ENCODE assay signal across 26 cellular contexts in genomic region chr9:137317979-137318511, GRCh38. TPM values are rescaled to one million over a fixed set of nuclear protein-coding genes. Genes with fewer than 3 reads are reported as not detected.
A peak's percentile ranks its signal among the peaks of the same experiment; 100 is the strongest.
DNase-seq lines count a peak whose midpoint lies in the region; ATAC-seq, FAIRE-seq and TF ChIP-seq lines count a peak whose summit lies in the region.
"Had no signal": no experiment of that assay in that cellular context is flagged by ENCODE, and none has a peak within 500 bp of the region (broad histone marks: within the 10 kb centered on the region; RNA-seq: fewer than 3 reads in every experiment).

No MANE protein-coding gene starts in this region.

- peak overlapping the region; percentile 100 for H2AK5ac ChIP-seq in neuronal stem cell (ENCODE audit: low read depth, low read length)

- H2AFZ ChIP-seq in K562 (ENCODE audit: low read depth, low read length), result no peak overlapping the region
- H2AFZ ChIP-seq in neuronal stem cell (ENCODE audit: low read length), result no peak overlapping the region

- H3K27ac ChIP-seq in K562 (ENCODE audit: extremely low read depth, low read depth, low read length) (no peak overlapping the region), neuronal stem cell (replicated peaks; ENCODE audit: low read length) (no peak overlapping the region)
- H3K27ac ChIP-seq: pancreas had no signal

- no peak overlapping the region for H3K4ac ChIP-seq in neuronal stem cell (ENCODE audit: low read length)

- peak overlapping the region; percentile 99 for H2BK5ac ChIP-seq in neuronal stem cell (ENCODE audit: low read length)

- H3K36me3 ChIP-seq in K562 (ENCODE audit: control insufficient read depth, insufficient read depth, low read length), result no peaks in the 10 kb centered on the region
- no peaks in the 10 kb centered on the region for H3K36me3 ChIP-seq in neuronal stem cell (replicated peaks in 1 of 2; ENCODE audit: control insufficient read depth in 2 of 2, insufficient read depth in 2 of 2, low read length in 2 of 2)
- H3K36me3 ChIP-seq: BE2C, pancreas, transverse colon had no signal

- no TSS peak for BruUV-seq in K562 (replicated peaks; lab: Mats Ljungman, UMichigan)

- intact Hi-C loops in left cardiac atrium (cut with DNase I) (no loop called here), Right ventricle myocardium inferior (cut with DNase I) (no loop called here), K562 (cut with micrococcal nuclease) (no loop called here)

- H3K9me3 ChIP-seq in K562 (replicated peaks; ENCODE audit: control insufficient read depth, insufficient read depth, low read depth, low read length), result no peaks in the 10 kb centered on the region
- peaks cover 0 to 6% of the 10 kb centered on the region in 2 donors for H3K9me3 ChIP-seq in neuronal stem cell (replicated peaks in 1 of 2; ENCODE audit: control insufficient read depth in 2 of 2, insufficient read depth in 1 of 2, low read depth in 1 of 2, low read length in 2 of 2)
- H3K9me3 ChIP-seq: BE2C, body of pancreas, pancreas, transverse colon had no signal

- no peak for FAIRE-seq in K562 (lab: Jason Lieb, UNC)
- FAIRE-seq: pancreas had no signal

- H4K91ac ChIP-seq in neuronal stem cell (ENCODE audit: low read depth, low read length, poor library complexity), result peak overlapping the region; percentile 72

- ATAC-seq in left cardiac atrium (no peak), Right ventricle myocardium inferior (no peak), K562 (no peak), HG02678 (IDR thresholded peaks at IDR 0.05; ENCODE audit: unreplicated experiment) (no peak), WTC11 (no peak)
- ATAC-seq: activated CD8-positive, alpha-beta T cell treated with anti-CD3 and anti-CD28 coated beads, Interleukin-2, amount 10 ng/mL, durations not matched to agents 7 days and 5 days; body of pancreas; pancreas; stimulated activated naive CD8-positive, alpha-beta T cell treated with anti-CD3 and anti-CD28 coated beads, Interleukin-15, amount 100 ng/mL, for 72 hours had no signal

- no peak overlapping the region for H3K4me2 ChIP-seq in K562 (ENCODE audit: insufficient read depth, low read length)
- H3K4me2 ChIP-seq in neuronal stem cell (ENCODE audit: insufficient read depth, low read length, poor library complexity, severe bottlenecking), result no peak overlapping the region

- H3K4me1 Mint-ChIP-seq in progenitor cell of endocrine pancreas (ENCODE audit: low read depth) (peaks cover 7% of the 10 kb centered on the region), WTC11 (peaks cover 7% of the 10 kb centered on the region; the same call in 1 of the 2 replicates)

- POLR2A ChIA-PET in K562 (lab: Yijun Ruan, JAX), result interaction anchor here (0.6 kb wide), 1 partner anchor 79 kb away, joined by 4 read pairs; no protein-coding TSS in a partner anchor
- POLR2A ChIA-PET in WTC11 (lab: Charles Lee), result interaction anchor here (0.6 to 1.6 kb wide), 2 partner anchors 16 to 120 kb away, joined by 4 to 10 read pairs; partner anchors contain the start of gene NRARP

- no peaks in the 10 kb centered on the region for H3K9me3 Mint-ChIP-seq in progenitor cell of endocrine pancreas (ENCODE audit: low read depth)
- H3K9me3 Mint-ChIP-seq in WTC11, result no peaks in the 10 kb centered on the region
- H3K9me3 Mint-ChIP-seq: nephron; stimulated activated naive CD8-positive, alpha-beta T cell treated with anti-CD3 and anti-CD28 coated beads, Interleukin-15, amount 100 ng/mL, for 72 hours had no signal

- no peak overlapping the region for H4K8ac ChIP-seq in neuronal stem cell (ENCODE audit: low read depth, low read length)

- H2BK12ac ChIP-seq in neuronal stem cell (ENCODE audit: low read length), result peak overlapping the region; percentile 22

- in situ Hi-C loops in K562 (cut with MboI), result no loop called here

- no peaks in the 10 kb centered on the region for H3K9me1 ChIP-seq in K562 (ENCODE audit: control insufficient read depth, insufficient read depth, low read length)

- H3K79me1 ChIP-seq in neuronal stem cell (ENCODE audit: low read depth, low read length), result peaks cover 4% of the 10 kb centered on the region

- no peak for TF ChIP-seq RAD21 in K562 (CRISPR knock-in tag; conservative IDR thresholded peaks at IDR 0.05 in 1 of 2, IDR thresholded peaks at IDR 0.05 in 1 of 2)

- no peak for TF ChIP-seq EP300 in K562 (IDR thresholded peaks at IDR 0.05; ENCODE audit: low read length)

- H3K27ac Mint-ChIP-seq in progenitor cell of endocrine pancreas (no peak overlapping the region), WTC11 (no peak overlapping the region)
- H3K27ac Mint-ChIP-seq: nephron had no signal

- H2BK120ac ChIP-seq in neuronal stem cell (ENCODE audit: low read depth, low read length), result peak overlapping the region; percentile 100

- peak overlapping the region; percentile 89 for H3K23ac ChIP-seq in neuronal stem cell (ENCODE audit: low read depth, low read length, poor library complexity)

- WGBS in K562 (ENCODE audit: insufficient coverage, low coverage, missing lambda C conversion rate), result 27% methylated on average over 13 of the region's 18 CpGs
- WGBS in neuronal stem cell (ENCODE audit: extremely low coverage in 2 of 2, insufficient read length in 2 of 2, insufficient replicate concordance in 1 of 2), 2 donors, result no CpG with 5 or more reads among the region's 18 CpGs

- H3K4me3 ChIP-seq in K562, result no peak overlapping the region
- H3K4me3 ChIP-seq in neuronal stem cell (ENCODE audit: low read length in 2 of 2), result no peak overlapping the region
- H3K4me3 ChIP-seq: body of pancreas, pancreas, transverse colon had no signal

- CTCF ChIA-PET in K562 (lab: Yijun Ruan, JAX; ENCODE audit: low intra/inter-chr PET ratio) (no interaction called here), WTC11 (lab: Charles Lee) (interaction anchor here (0.6 to 6.6 kb wide), 6 partner anchors 14 to 556 kb away, joined by 3 to 172 read pairs (median 6); partner anchors contain the start of gene NRARP)

- H3K14ac ChIP-seq in neuronal stem cell (ENCODE audit: low read length), result no peak overlapping the region

- TF ChIP-seq CTCF in K562 (IDR thresholded peaks at IDR 0.05 in 2 of 3, conservative IDR thresholded peaks at IDR 0.05 in 1 of 3; ENCODE audit: insufficient read depth in 2 of 3, low read depth in 1 of 3, low read length in 3 of 3) (no peak), progenitor cell of endocrine pancreas (IDR thresholded peaks at IDR 0.05; ENCODE audit: unreplicated experiment) (no peak), WTC11 (IDR thresholded peaks at IDR 0.05) (no peak)

- H3K4me1 ChIP-seq in K562 (replicated peaks in 1 of 2; ENCODE audit: control insufficient read depth in 2 of 2, insufficient read depth in 2 of 2, low read length in 2 of 2), result peaks cover 6 to 79% of the 10 kb centered on the region in 2 experiments
- peaks cover 43 to 44% of the 10 kb centered on the region in 2 donors for H3K4me1 ChIP-seq in neuronal stem cell (ENCODE audit: control insufficient read depth in 2 of 2, insufficient read depth in 1 of 2, low read depth in 1 of 2, low read length in 2 of 2)

- TF ChIP-seq POLR2A in K562 (conservative IDR thresholded peaks at IDR 0.05), result no peak

- H4K20me1 ChIP-seq in K562 (replicated peaks; ENCODE audit: control insufficient read depth, insufficient read depth, low read length), result no peaks in the 10 kb centered on the region

- H3K4me3 Mint-ChIP-seq in progenitor cell of endocrine pancreas (ENCODE audit: low read depth) (no peak overlapping the region), WTC11 (no peak overlapping the region)
- H3K4me3 Mint-ChIP-seq: activated CD8-positive, alpha-beta T cell treated with anti-CD3 and anti-CD28 coated beads, Interleukin-2, amount 10 ng/mL, durations not matched to agents 7 days and 5 days; nephron had no signal

- DNase-seq in left cardiac atrium (peak; percentile 29), Right ventricle myocardium inferior (ENCODE audit: missing footprints) (no peak), K562 (ENCODE audit: extremely low read depth in 1 of 4, low spot score in 3 of 4) (no peak), neuronal stem cell (ENCODE audit: low spot score) (no peak), progenitor cell of endocrine pancreas (ENCODE audit: low spot score, unreplicated experiment) (no peak), MV-4-11 (lab: John Stamatoyannopoulos, UW) (no peak), WTC11 (ENCODE audit: low spot score) (no peak)
- DNase-seq: activated CD8-positive, alpha-beta T cell treated with anti-CD3 and anti-CD28 coated beads, Interleukin-2, amount 10 ng/mL, durations not matched to agents 7 days and 5 days; activated gamma-delta T cell treated with Interleukin-2 at 50 U/mL for 16 hours; BE2C; body of pancreas; COR-L47; DMS79 treated with DMSO at 0.1 percent for 48 hours; effector CD4-positive, alpha-beta T cell; IMR-90; midbrain; NCI-H1092 treated with DMSO at 0.1 percent for 48 hours; NCI-H2029; NCI-H345; NCI-H774; SHP77 treated with DMSO at 0.1 percent for 48 hours; stimulated activated naive CD8-positive, alpha-beta T cell treated with anti-CD3 and anti-CD28 coated beads, Interleukin-15, amount 100 ng/mL, for 72 hours; transverse colon had no signal

- H3K27me3 Mint-ChIP-seq in progenitor cell of endocrine pancreas, result no peaks in the 10 kb centered on the region
- no peaks in the 10 kb centered on the region for H3K27me3 Mint-ChIP-seq in WTC11 (ENCODE audit: low read depth)

- peak overlapping the region; percentile 100 for H2BK15ac ChIP-seq in neuronal stem cell (ENCODE audit: low read length)

- H3K36me3 Mint-ChIP-seq in progenitor cell of endocrine pancreas (ENCODE audit: insufficient read depth) (no peaks in the 10 kb centered on the region), WTC11 (no peaks in the 10 kb centered on the region)

- peak overlapping the region; percentile 100 for H3K18ac ChIP-seq in neuronal stem cell (ENCODE audit: low read length)

- no peaks in the 10 kb centered on the region for H3K79me2 ChIP-seq in K562 (ENCODE audit: control insufficient read depth, insufficient read depth, low read length)

- H3K9ac ChIP-seq in K562 (ENCODE audit: insufficient read depth in 1 of 2, low read depth in 2 of 2, low read length in 2 of 2), result no peak overlapping the region
- no peak overlapping the region for H3K9ac ChIP-seq in neuronal stem cell (ENCODE audit: low read depth, low read length, poor library complexity)

- no peaks in the 10 kb centered on the region for H3K27me3 ChIP-seq in K562 (ENCODE audit: control insufficient read depth in 2 of 2, insufficient read depth in 2 of 2, low read length in 2 of 2)
- no peaks in the 10 kb centered on the region for H3K27me3 ChIP-seq in neuronal stem cell (ENCODE audit: control insufficient read depth in 3 of 3, insufficient read depth in 3 of 3, low read depth in 1 of 3, low read length in 3 of 3)
- H3K27me3 ChIP-seq: BE2C, body of pancreas, pancreas had no signal

RNA-seq across cellular contexts. Expression of gene NRARP, which starts 16.0 kb away (rescaled TPM):
- total RNA-seq in left cardiac atrium (10 to 100 TPM in 1 of 2 donors, 1 to 10 TPM in 1; 4.9 to 11.5 TPM), Right ventricle myocardium inferior (4.7 TPM), K562 (2014; rRNA removed) (19.1 and 25.9 TPM in 2 replicates), K562 (2014; rRNA removed; fragmentation: Illumina TruSeq; extraction: Trizol) (1.6 and 2.0 TPM in 2 replicates), K562 (2015; rRNA removed; fragmentation: Illumina TruSeq; extraction: Trizol) (3.3 and 4.0 TPM in 2 replicates), K562 (2021) (24.5 and 29.5 TPM in 2 replicates), progenitor cell of endocrine pancreas (24.0 and 27.1 TPM in 2 replicates), WTC11 (2021) (46.7 to 52.4 TPM (median 51.5 TPM) in 3 replicates)
- total RNA-seq in K562 (2011; cell fraction: chromatin; rRNA removed; ENCODE audit: low replicate concordance), result 6.4 and 15.4 TPM in 2 replicates
- 16.8 and 18.8 TPM in 2 replicates for total RNA-seq in K562 (2011; cell fraction: nucleolus; rRNA removed)
- 11.7 and 13.1 TPM in 2 replicates for total RNA-seq in K562 (2011; cell fraction: nucleoplasm; rRNA removed)
- polyA plus RNA-seq in K562 (2011; rRNA removed) (5.2 and 7.6 TPM in 2 replicates), K562 (2014; fragmentation: Illumina TruSeq; extraction: Trizol) (6.2 and 7.2 TPM in 2 replicates), K562 (2014; fragmentation: Nextera tagmentation; extraction: Ambion mirVana) (not detected), K562 (2014; rRNA removed) (13.8 and 17.8 TPM in 2 replicates)
- polyA plus RNA-seq in K562 (2011; cell fraction: cytosol; rRNA removed), result 10.4 and 26.9 TPM in 2 replicates
- 13.1 and 17.8 TPM in 2 replicates for polyA plus RNA-seq in K562 (2011; cell fraction: nucleus; rRNA removed)
- polyA plus RNA-seq in K562 (2012), result 6.1 and 8.4 TPM in 2 replicates
- 1.3 and 1.8 TPM in 2 replicates for polyA minus RNA-seq in K562 (2011; rRNA and poly(A)+ RNA removed)
- polyA minus RNA-seq in K562 (2011; cell fraction: cytosol; rRNA and poly(A)+ RNA removed), result 9.5 and 11.2 TPM in 2 replicates
- polyA minus RNA-seq in K562 (2011; cell fraction: nucleus; rRNA and poly(A)+ RNA removed), result 9.2 and 12.6 TPM in 2 replicates
- polyA plus RNA-seq in neuronal stem cell (2013, experiment 1 of 2), result 51.2 TPM
- polyA plus RNA-seq in neuronal stem cell (2013, experiment 2 of 2), result 51.6 TPM
- total RNA-seq: IMR-90 had no signal

RNA-seq across cellular contexts. Expression of gene TOR4A, which starts 40.5 kb away (rescaled TPM):
- total RNA-seq in left cardiac atrium (1 to 10 TPM; 6.2 to 9.4 TPM), Right ventricle myocardium inferior (16.5 TPM), K562 (2014; rRNA removed) (38.5 and 46.9 TPM in 2 replicates), K562 (2014; rRNA removed; fragmentation: Illumina TruSeq; extraction: Trizol) (3.4 and 4.6 TPM in 2 replicates), K562 (2015; rRNA removed; fragmentation: Illumina TruSeq; extraction: Trizol) (14.8 and 16.4 TPM in 2 replicates), K562 (2021) (45.8 and 49.2 TPM in 2 replicates), progenitor cell of endocrine pancreas (8.0 and 8.5 TPM in 2 replicates), WTC11 (2021) (7.3 to 11.8 TPM (median 11.3 TPM) in 3 replicates)
- 16.4 and 68.0 TPM in 2 replicates for total RNA-seq in K562 (2011; cell fraction: chromatin; rRNA removed; ENCODE audit: low replicate concordance)
- total RNA-seq in K562 (2011; cell fraction: nucleolus; rRNA removed), result 100 and 103 TPM in 2 replicates
- total RNA-seq in K562 (2011; cell fraction: nucleoplasm; rRNA removed), result 32.4 and 39.2 TPM in 2 replicates
- polyA plus RNA-seq in K562 (2011; rRNA removed) (8.6 and 13.0 TPM in 2 replicates), K562 (2014; fragmentation: Illumina TruSeq; extraction: Trizol) (8.8 and 14.8 TPM in 2 replicates), K562 (2014; fragmentation: Nextera tagmentation; extraction: Ambion mirVana) (1 to 10 TPM; 3.9 to 7.0 TPM), K562 (2014; rRNA removed) (23.9 and 27.3 TPM in 2 replicates)
- polyA plus RNA-seq in K562 (2011; cell fraction: cytosol; rRNA removed), result 18.4 and 58.5 TPM in 2 replicates
- 14.8 and 30.5 TPM in 2 replicates for polyA plus RNA-seq in K562 (2011; cell fraction: nucleus; rRNA removed)
- 20.5 and 29.0 TPM in 2 replicates for polyA plus RNA-seq in K562 (2012)
- polyA minus RNA-seq in K562 (2011; rRNA and poly(A)+ RNA removed), result 2.8 and 4.9 TPM in 2 replicates
- polyA minus RNA-seq in K562 (2011; cell fraction: cytosol; rRNA and poly(A)+ RNA removed), result 27.4 and 32.4 TPM in 2 replicates
- 13.6 and 14.0 TPM in 2 replicates for polyA minus RNA-seq in K562 (2011; cell fraction: nucleus; rRNA and poly(A)+ RNA removed)
- 3.1 TPM for polyA plus RNA-seq in neuronal stem cell (2013, experiment 1 of 2)
- 3.0 TPM for polyA plus RNA-seq in neuronal stem cell (2013, experiment 2 of 2)
